In the genomic region with DNA sequence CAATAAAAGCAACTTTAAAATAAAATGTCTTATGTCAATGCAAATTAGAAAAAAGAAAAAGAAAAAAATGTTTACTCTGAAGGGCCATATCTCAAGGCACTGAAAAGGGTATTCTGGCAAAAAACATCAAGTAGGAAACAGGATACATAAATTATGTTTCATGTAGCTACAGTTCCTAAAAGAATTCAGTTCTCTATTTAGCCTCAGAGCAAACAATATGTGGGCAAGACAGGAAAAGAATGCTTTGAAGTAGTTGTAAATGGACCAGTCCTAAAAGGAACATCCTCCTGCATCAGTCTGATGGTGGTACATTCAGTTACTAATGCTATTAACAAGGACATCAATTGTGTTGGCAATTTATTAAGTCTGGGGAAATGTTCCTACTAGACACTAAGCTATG, we compare ENCODE assay signal across 17 cellular contexts. TPM values are rescaled to one million over a fixed set of nuclear protein-coding genes. Genes with fewer than 3 reads are reported as not detected.
DNase-seq lines count a peak whose midpoint lies in the region; ATAC-seq and TF ChIP-seq lines count a peak whose summit lies in the region.
"Had no signal": no experiment of that assay in that cellular context is flagged by ENCODE, and none has a peak within 500 bp of the region (broad histone marks: within the 10 kb centered on the region; RNA-seq: fewer than 3 reads in every experiment).

No MANE protein-coding gene starts in this region.

- H3K27me3 ChIP-seq in Karpas-422 (ENCODE audit: low read length): no peaks in the 10 kb centered on the region
- H3K27me3 ChIP-seq in left lung: no peaks in the 10 kb centered on the region
- no peaks in the 10 kb centered on the region for H3K27me3 ChIP-seq in vagina
- H3K27me3 ChIP-seq: BLaER1 treated with 17β-estradiol and CSF1 and Interleukin-3, amounts not matched to agents 10 nM and 100 nM had no signal

- no peak overlapping the region for H3K9ac ChIP-seq in Karpas-422 (ENCODE audit: low read length)
- H3K9ac ChIP-seq: BLaER1 treated with 17β-estradiol and CSF1 and Interleukin-3, amounts not matched to agents 10 nM and 100 nM; GM23248 had no signal

- no peak for TF ChIP-seq POLR2A in vagina (IDR thresholded peaks at IDR 0.05)

- no peak overlapping the region for H3K4me2 ChIP-seq in Karpas-422 (ENCODE audit: low read depth, low read length, poor library complexity, severe bottlenecking)
- H3K4me2 ChIP-seq: BLaER1 treated with 17β-estradiol and CSF1 and Interleukin-3, amounts not matched to agents 10 nM and 100 nM had no signal

- no peaks in the 10 kb centered on the region for H4K20me1 ChIP-seq in Karpas-422 (ENCODE audit: insufficient read depth, low read depth, low read length)

- H2AFZ ChIP-seq in Karpas-422 (ENCODE audit: low read length): no peak overlapping the region
- H2AFZ ChIP-seq: GM23248 had no signal

- H3K9me3 ChIP-seq in Karpas-422 (ENCODE audit: low read length) (no peaks in the 10 kb centered on the region), left lung (no peaks in the 10 kb centered on the region), vagina (no peaks in the 10 kb centered on the region)
- H3K9me3 ChIP-seq: BLaER1 treated with 17β-estradiol and CSF1 and Interleukin-3, amounts not matched to agents 10 nM and 100 nM; HAP-1 had no signal

- H3K4me1 ChIP-seq in Karpas-422 (ENCODE audit: low read length): no peaks in the 10 kb centered on the region
- H3K4me1 ChIP-seq in left lung: peaks cover 0 to 3% of the 10 kb centered on the region in 2 donors
- no peaks in the 10 kb centered on the region for H3K4me1 ChIP-seq in vagina
- H3K4me1 ChIP-seq: BLaER1 treated with 17β-estradiol and CSF1 and Interleukin-3, amounts not matched to agents 10 nM and 100 nM had no signal

- ATAC-seq in left lung (peak; percentile 45), GM21423 (IDR thresholded peaks at IDR 0.05; ENCODE audit: unreplicated experiment) (no peak)
- ATAC-seq: CD8-positive, alpha-beta T cell; GM12878 had no signal

- DNase-seq in GDM1 (lab: John Stamatoyannopoulos, UW) (peak; percentile 59), Karpas-422 (peak; percentile 31), dermis blood vessel endothelial cell (peak; percentile 52), left lung (no peak), vagina (ENCODE audit: extremely low spot score in 2 of 2) (no peak)
- DNase-seq: Calu3; CD8-positive, alpha-beta T cell; DMS79 treated with DMSO at 0.1 percent for 48 hours; GM23248 had no signal

- intact Hi-C loops in left lung (cut with DNase I) (no loop called here), vagina (cut with DNase I) (no loop called here)

- TF ChIP-seq CTCF in left lung (IDR thresholded peaks at IDR 0.05): no peak
- no peak for TF ChIP-seq CTCF in vagina (IDR thresholded peaks at IDR 0.05)

- no peak overlapping the region for H3K4me3 ChIP-seq in Karpas-422 (ENCODE audit: low read length)
- H3K4me3 ChIP-seq in left lung: no peak overlapping the region
- no peak overlapping the region for H3K4me3 ChIP-seq in vagina
- H3K4me3 ChIP-seq: BLaER1 treated with 17β-estradiol and CSF1 and Interleukin-3, amounts not matched to agents 10 nM and 100 nM; GM12878; GM23248; HAP-1 had no signal

- H3K9me2 ChIP-seq in Karpas-422 (replicated peaks; ENCODE audit: insufficient read depth, low read length): no peaks in the 10 kb centered on the region

- peaks cover 16% of the 10 kb centered on the region for H3K79me2 ChIP-seq in Karpas-422 (ENCODE audit: low read length)

- no peak overlapping the region for H3K27ac ChIP-seq in Karpas-422 (ENCODE audit: low read length)
- no peak overlapping the region for H3K27ac ChIP-seq in left lung
- H3K27ac ChIP-seq in vagina: no peak overlapping the region
- H3K27ac ChIP-seq: BLaER1 treated with 17β-estradiol and CSF1 and Interleukin-3, amounts not matched to agents 10 nM and 100 nM; GM23248 had no signal

- H3K36me3 ChIP-seq in Karpas-422 (ENCODE audit: insufficient read depth, low read length) (peaks cover 40% of the 10 kb centered on the region; the same call in 1 of the 2 replicates), left lung (peaks cover 0 to 78% of the 10 kb centered on the region in 2 donors), vagina (peaks cover 0 to 58% of the 10 kb centered on the region in 2 donors)

RNA-seq across cellular contexts. Expression of gene COMMD2, which starts 8.1 kb away (rescaled TPM):
- 18.8 and 33.8 TPM in 2 replicates for total RNA-seq in Karpas-422 (2014; rRNA removed; shearing (Covaris generic); ENCODE audit: low replicate concordance)
- 30.8 and 38.1 TPM in 2 replicates for total RNA-seq in dermis blood vessel endothelial cell
- 10 to 100 TPM; 43.1 to 44.7 TPM for total RNA-seq in left lung
- total RNA-seq in vagina: 18.9 TPM

RNA-seq across cellular contexts. Expression of gene ANKUB1, which starts 48.2 kb away (rescaled TPM):
- not detected in 2 replicates for total RNA-seq in Karpas-422 (2014; rRNA removed; shearing (Covaris generic); ENCODE audit: low replicate concordance)
- total RNA-seq in dermis blood vessel endothelial cell: not detected in 2 replicates
- 1 to 10 TPM in 1 of 2 donors, not detected in 1; 2.2 TPM for total RNA-seq in left lung
- not detected for total RNA-seq in vagina
- total RNA-seq: A172; B cell; Calu3; CD8-positive, alpha-beta T cell; GM12878; GM23248; H4; HT-29 had no signal

Comparison
In these comparisons a context has a peak if more than half of its experiments do, and no peak if none do; other contexts are left out.
1. DNase-seq: peak in GDM1 (single experiment), Karpas-422 (single experiment) and dermis blood vessel endothelial cell (single experiment); none in left lung (0 of 2) and vagina (0 of 2).